In the genomic region with DNA sequence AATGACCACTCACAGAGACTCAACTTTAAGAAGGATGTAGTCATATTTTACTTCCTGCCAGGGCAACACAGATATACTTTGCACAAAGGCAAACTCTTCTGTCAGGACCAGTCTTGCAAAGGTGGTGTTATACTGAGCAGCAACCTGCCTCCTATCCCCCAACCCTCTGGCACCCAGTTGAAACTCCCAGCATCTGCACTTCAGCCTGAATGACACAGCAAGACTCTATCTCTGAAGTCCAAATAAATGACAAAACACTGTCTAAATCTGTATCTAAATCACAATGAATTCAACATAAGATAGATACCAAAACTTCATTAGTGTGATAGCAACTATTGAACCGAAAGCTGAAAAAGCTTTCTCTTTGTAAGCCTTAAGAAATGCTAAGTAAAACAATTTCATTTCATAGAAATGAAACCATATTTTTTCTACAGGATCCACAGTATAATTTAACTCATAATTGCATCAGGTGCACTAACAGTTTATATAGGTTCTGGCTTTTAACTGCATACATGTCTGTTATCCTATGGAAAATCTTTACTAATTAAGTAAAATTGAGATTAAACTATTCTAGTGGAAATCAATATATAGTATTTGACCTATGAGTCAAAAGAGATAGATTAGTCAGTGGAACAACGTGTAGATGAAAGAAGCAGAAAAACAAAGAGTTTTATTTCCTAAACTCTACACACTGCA, we compare ENCODE assay signal across 12 cellular contexts.
DNase-seq lines count a peak whose midpoint lies in the region; ATAC-seq and TF ChIP-seq lines count a peak whose summit lies in the region.
"Had no signal": no experiment of that assay in that cellular context is flagged by ENCODE, and none has a peak within 500 bp of the region (broad histone marks: within the 10 kb centered on the region; RNA-seq: fewer than 3 reads in every experiment).

No MANE protein-coding gene starts in this region.

- H3K4me3 Mint-ChIP-seq in activated naive CD4-positive, alpha-beta T cell treated with anti-CD3 and anti-CD28 coated beads, Interleukin-2, amount 50 U/mL, for 24 hours, result peak overlapping the region; percentile 82
- peak overlapping the region; percentile 66 to 79 for H3K4me3 Mint-ChIP-seq in stimulated activated naive CD8-positive, alpha-beta T cell treated with anti-CD3 and anti-CD28 coated beads, Interleukin-15, amount 100 ng/mL, for 72 hours
- H3K4me3 Mint-ChIP-seq in mesothelial cell of epicardium, result no peak overlapping the region
- H3K4me3 Mint-ChIP-seq: activated B cell treated with CpG ODN at 0.5 μM for 24 hours had no signal

- intact Hi-C loops in IMR-90 (cut with micrococcal nuclease) (no loop called here), head of caudate nucleus (cut with DNase I) (no loop called here)

- peak overlapping the region; percentile 27; the same call in 1 of the 2 replicates for H3K14ac ChIP-seq in IMR-90 (replicated peaks; ENCODE audit: low read depth, low read length)

- no peak overlapping the region; the same call in 1 of the 2 replicates for H2AK5ac ChIP-seq in IMR-90 (ENCODE audit: low read depth, low read length)

- H4K20me1 ChIP-seq in IMR-90 (ENCODE audit: insufficient read depth, low read length), result no peaks in the 10 kb centered on the region

- H2BK120ac ChIP-seq in IMR-90 (ENCODE audit: low read depth, low read length), result 0 out of 2 replicates have a peak overlapping the region, but pooled peaks have one; percentile 26

- H3K36me3 Mint-ChIP-seq in activated naive CD4-positive, alpha-beta T cell treated with anti-CD3 and anti-CD28 coated beads, Interleukin-2, amount 50 U/mL, for 24 hours, result peaks cover 7% of the 10 kb centered on the region
- H3K36me3 Mint-ChIP-seq in mesothelial cell of epicardium, result peaks cover 5% of the 10 kb centered on the region

- CTCF ChIA-PET in IMR-90 (lab: Yijun Ruan, JAX), result no interaction called here

- H3K18ac ChIP-seq in IMR-90 (ENCODE audit: low read depth, low read length), result no peak overlapping the region

- no peaks in the 10 kb centered on the region for H3K9me3 Mint-ChIP-seq in activated naive CD4-positive, alpha-beta T cell treated with anti-CD3 and anti-CD28 coated beads, Interleukin-2, amount 50 U/mL, for 24 hours
- no peaks in the 10 kb centered on the region for H3K9me3 Mint-ChIP-seq in stimulated activated naive CD8-positive, alpha-beta T cell treated with anti-CD3 and anti-CD28 coated beads, Interleukin-15, amount 100 ng/mL, for 72 hours
- no peaks in the 10 kb centered on the region for H3K9me3 Mint-ChIP-seq in mesothelial cell of epicardium
- H3K9me3 Mint-ChIP-seq: activated B cell treated with CpG ODN at 0.5 μM for 24 hours had no signal

- H3K79me1 ChIP-seq in IMR-90 (ENCODE audit: low read depth in 1 of 2, low read length in 2 of 2), result no peaks in the 10 kb centered on the region

- no CpG with 5 or more reads among the region's 2 CpGs for WGBS in IMR-90 (ENCODE audit: extremely low coverage in 2 of 2, insufficient read length in 1 of 2), 2 experiments

- H3K4me3 ChIP-seq in IMR-90 (ENCODE audit: insufficient read depth, low read depth, low read length), result no peak overlapping the region

- H3K27me3 ChIP-seq in IMR-90 (ENCODE audit: control insufficient read depth, insufficient read depth, low read length), result no peaks in the 10 kb centered on the region
- H3K27me3 ChIP-seq: BE2C had no signal

- peaks cover 66% of the 10 kb centered on the region for H3K4me1 Mint-ChIP-seq in activated naive CD4-positive, alpha-beta T cell treated with anti-CD3 and anti-CD28 coated beads, Interleukin-2, amount 50 U/mL, for 24 hours
- H3K4me1 Mint-ChIP-seq in stimulated activated naive CD8-positive, alpha-beta T cell treated with anti-CD3 and anti-CD28 coated beads, Interleukin-15, amount 100 ng/mL, for 72 hours, result peaks cover 68% of the 10 kb centered on the region
- no peaks in the 10 kb centered on the region for H3K4me1 Mint-ChIP-seq in mesothelial cell of epicardium
- H3K4me1 Mint-ChIP-seq: activated B cell treated with CpG ODN at 0.5 μM for 24 hours had no signal

- BruUV-seq in IMR-90 (replicated peaks; lab: Mats Ljungman, UMichigan), result no TSS peak

- no peak overlapping the region for H3K9ac ChIP-seq in IMR-90 (ENCODE audit: low read depth, low read length)

- dilution Hi-C loops in IMR-90 (cut with HindIII; ENCODE audit: low sequenced_read_pairs, unreplicated experiment), result no loop called here

- H3K9me3 ChIP-seq in IMR-90 (ENCODE audit: control insufficient read depth, insufficient read depth, low read length), result no peaks in the 10 kb centered on the region
- H3K9me3 ChIP-seq: BE2C had no signal

- H3K27ac Mint-ChIP-seq in activated naive CD4-positive, alpha-beta T cell treated with anti-CD3 and anti-CD28 coated beads, Interleukin-2, amount 50 U/mL, for 24 hours, result peak overlapping the region; percentile 98
- H3K27ac Mint-ChIP-seq in stimulated activated naive CD8-positive, alpha-beta T cell treated with anti-CD3 and anti-CD28 coated beads, Interleukin-15, amount 100 ng/mL, for 72 hours, result peak overlapping the region; percentile 80 to 94
- no peak overlapping the region for H3K27ac Mint-ChIP-seq in mesothelial cell of epicardium
- H3K27ac Mint-ChIP-seq: activated B cell treated with CpG ODN at 0.5 μM for 24 hours had no signal

- H3K23ac ChIP-seq in IMR-90 (ENCODE audit: low read depth, low read length), result peak overlapping the region; percentile 87

- no peak overlapping the region for H4K5ac ChIP-seq in IMR-90 (ENCODE audit: low read depth, low read length)

- TF ChIP-seq RAD21 in IMR-90 (IDR thresholded peaks at IDR 0.05; ENCODE audit: low read length), result no peak

- TF ChIP-seq CTCF in IMR-90 (conservative IDR thresholded peaks at IDR 0.05; ENCODE audit: low read depth, low read length) (no peak), mesothelial cell of epicardium (IDR thresholded peaks at IDR 0.05; ENCODE audit: unreplicated experiment) (no peak)

- no peak for TF ChIP-seq POLR2A in IMR-90 (IDR thresholded peaks at IDR 0.05; ENCODE audit: low read depth, low read length)

- H3K27ac ChIP-seq in IMR-90 (ENCODE audit: insufficient read depth, low read length), result no peak overlapping the region

- H2BK20ac ChIP-seq in IMR-90 (ENCODE audit: low read depth, low read length), result peak overlapping the region; percentile 68; the same call in 1 of the 2 replicates

- no peak overlapping the region for H3K4me2 ChIP-seq in IMR-90 (ENCODE audit: low read depth, low read length)

- POLR2A ChIA-PET in IMR-90 (lab: Charles Lee; ENCODE audit: unreplicated experiment), result no interaction called here

- no peaks in the 10 kb centered on the region for H3K36me3 ChIP-seq in IMR-90 (ENCODE audit: control insufficient read depth, insufficient read depth, low read length)

- H3K4ac ChIP-seq in IMR-90 (ENCODE audit: low read depth, low read length), result peak overlapping the region; percentile 15; the same call in 1 of the 2 replicates

- peaks cover 2% of the 10 kb centered on the region for H3K4me1 ChIP-seq in IMR-90 (ENCODE audit: control insufficient read depth, insufficient read depth, low read length)
- H3K4me1 ChIP-seq: BE2C had no signal

- peak; percentile 7 for DNase-seq in stimulated activated naive CD4-positive, alpha-beta T cell treated with Interleukin-2 at 50 U/mL for 16 hours (lab: John Stamatoyannopoulos, UW)
- DNase-seq in stimulated activated naive CD4-positive, alpha-beta T cell (lab: John Stamatoyannopoulos, UW), result no peak
- DNase-seq in IMR-90 (no peak), SHP77 treated with DMSO at 0.1 percent for 48 hours (lab: John Stamatoyannopoulos, UW) (no peak), head of caudate nucleus (no peak), mesothelial cell of epicardium (ENCODE audit: low spot score in 2 of 2, unreplicated experiment in 2 of 2) (no peak)
- DNase-seq in stimulated activated naive CD8-positive, alpha-beta T cell treated with anti-CD3 and anti-CD28 coated beads, Interleukin-15, amount 100 ng/mL, for 72 hours, result peak; percentile 14 to 30
- DNase-seq: activated B cell treated with CpG ODN at 0.5 μM for 24 hours, amygdala, BE2C, dermis blood vessel endothelial cell had no signal

- H2BK15ac ChIP-seq in IMR-90 (ENCODE audit: low read depth, low read length), result no peak overlapping the region

- no peak; the same call in 1 of the 2 replicates for ATAC-seq in IMR-90 (ENCODE audit: low read depth)
- peak; percentile 91 for ATAC-seq in stimulated activated naive CD8-positive, alpha-beta T cell treated with anti-CD3 and anti-CD28 coated beads, Interleukin-15, amount 100 ng/mL, for 72 hours

- H3K56ac ChIP-seq in IMR-90 (ENCODE audit: extremely low read depth, insufficient read depth, low read length), result no peak overlapping the region

- H2AFZ ChIP-seq in IMR-90 (replicated peaks; ENCODE audit: low read length, poor library complexity), result no peak overlapping the region

- H4K91ac ChIP-seq in IMR-90 (ENCODE audit: insufficient read depth, low read depth, low read length), result no peak overlapping the region

- H3K27me3 Mint-ChIP-seq in activated naive CD4-positive, alpha-beta T cell treated with anti-CD3 and anti-CD28 coated beads, Interleukin-2, amount 50 U/mL, for 24 hours, result no peaks in the 10 kb centered on the region
- no peaks in the 10 kb centered on the region for H3K27me3 Mint-ChIP-seq in stimulated activated naive CD8-positive, alpha-beta T cell treated with anti-CD3 and anti-CD28 coated beads, Interleukin-15, amount 100 ng/mL, for 72 hours
- H3K27me3 Mint-ChIP-seq in mesothelial cell of epicardium (ENCODE audit: low read depth), result no peaks in the 10 kb centered on the region
- H3K27me3 Mint-ChIP-seq: activated B cell treated with CpG ODN at 0.5 μM for 24 hours had no signal

- no peak overlapping the region; a peak in 1 of 4 replicates for H4K8ac ChIP-seq in IMR-90 (ENCODE audit: low read depth in 2 of 2, low read length in 2 of 2)

- no peak overlapping the region for H2AK9ac ChIP-seq in IMR-90 (replicated peaks; ENCODE audit: low read depth, low read length, poor library complexity)

- peaks cover 3% of the 10 kb centered on the region for H3K9me1 ChIP-seq in IMR-90 (ENCODE audit: insufficient read depth, low read length)

- in situ Hi-C loops in IMR-90 (cut with MboI; ENCODE audit: low sequenced_read_pairs), result no loop called here

- no peak overlapping the region for H2BK5ac ChIP-seq in IMR-90 (ENCODE audit: low read depth, low read length, poor library complexity, severe bottlenecking)

TF ChIP-seq in IMR-90, 13 proteins besides CTCF, POLR2A, EP300 and RAD21 (continues in another document):
- TF ChIP-seq, protein P1, sequence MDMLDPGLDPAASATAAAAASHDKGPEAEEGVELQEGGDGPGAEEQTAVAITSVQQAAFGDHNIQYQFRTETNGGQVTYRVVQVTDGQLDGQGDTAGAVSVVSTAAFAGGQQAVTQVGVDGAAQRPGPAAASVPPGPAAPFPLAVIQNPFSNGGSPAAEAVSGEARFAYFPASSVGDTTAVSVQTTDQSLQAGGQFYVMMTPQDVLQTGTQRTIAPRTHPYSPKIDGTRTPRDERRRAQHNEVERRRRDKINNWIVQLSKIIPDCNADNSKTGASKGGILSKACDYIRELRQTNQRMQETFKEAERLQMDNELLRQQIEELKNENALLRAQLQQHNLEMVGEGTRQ (IDR thresholded peaks at IDR 0.05; ENCODE audit: low read depth, low read length), result no peak
- TF ChIP-seq RFX5 (IDR thresholded peaks at IDR 0.05; ENCODE audit: low read depth, low read length), result no peak
- no peak for TF ChIP-seq BHLHE40 (IDR thresholded peaks at IDR 0.05; ENCODE audit: low read depth, low read length)
- TF ChIP-seq FOS (IDR thresholded peaks at IDR 0.05; ENCODE audit: low read depth, low read length), result no peak

Comparison
In these comparisons a context has a peak if more than half of its experiments do, and no peak if none do; other contexts are left out.
1. DNase-seq: peak in stimulated activated naive CD4-positive, alpha-beta T cell treated with Interleukin-2 at 50 U/mL for 16 hours (single experiment) and stimulated activated naive CD8-positive, alpha-beta T cell treated with anti-CD3 and anti-CD28 coated beads, Interleukin-15, amount 100 ng/mL, for 72 hours (2 of 2); none in stimulated activated naive CD4-positive, alpha-beta T cell (0 of 6), IMR-90 (single experiment), SHP77 treated with DMSO at 0.1 percent for 48 hours (single experiment), head of caudate nucleus (0 of 42) and mesothelial cell of epicardium (0 of 2).